In genomic region chr3:187738400-187739124, GRCh38 we compare ENCODE assay signal across 1 cellular context.
TF ChIP-seq lines count a peak whose summit lies in the region.

No MANE protein-coding gene starts in this region.

TF ChIP-seq in HepG2, 621 proteins besides CTCF, POLR2A, EP300 and RAD21 (continued from another document):
- TF ChIP-seq ARID4A (CRISPR knock-in tag; IDR thresholded peaks at IDR 0.05; ENCODE audit: borderline replicate concordance) (peak; percentile 7; the same call in 1 of the 2 replicates), HMGXB4 (CRISPR knock-in tag; IDR thresholded peaks at IDR 0.05; ENCODE audit: borderline replicate concordance in 1 of 2, low read depth in 1 of 2) (0 out of 4 replicates have a peak, but pooled peaks of 1 of the 2 experiments have one; percentile 37)
